9 cellular contexts compared by ENCODE assay signal in the genomic region with DNA sequence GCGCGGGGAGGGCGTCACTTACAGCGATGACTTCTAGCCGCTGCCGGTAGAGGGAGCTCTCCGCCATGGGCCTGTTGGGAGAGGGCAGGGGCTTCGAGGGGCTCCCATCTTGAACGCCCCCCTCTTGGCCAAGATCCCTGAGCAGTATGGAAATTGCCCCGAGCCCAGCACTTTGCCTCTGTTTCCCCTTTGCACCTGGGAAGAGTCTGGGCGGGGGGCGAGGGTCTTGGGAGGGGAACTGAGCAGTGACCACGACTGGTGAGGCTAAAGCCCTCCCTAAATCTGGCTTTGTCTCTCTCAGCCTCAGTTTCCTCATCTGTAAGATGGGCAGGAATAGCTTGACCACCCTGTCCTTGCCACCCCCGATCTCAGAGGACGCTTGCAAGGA. TPM values are rescaled to one million over a fixed set of nuclear protein-coding genes. Genes with fewer than 3 reads are reported as not detected.
DNase-seq lines count a peak whose midpoint lies in the region; ATAC-seq and TF ChIP-seq lines count a peak whose summit lies in the region.
"Had no signal": no experiment of that assay in that cellular context is flagged by ENCODE, and none has a peak within 500 bp of the region (broad histone marks: within the 10 kb centered on the region; RNA-seq: fewer than 3 reads in every experiment).

No MANE protein-coding gene starts in this region.

- H3K9me2 ChIP-seq in OCI-LY1 (ENCODE audit: low read depth, low read length) = no peaks in the 10 kb centered on the region

- peaks cover under 1% of the 10 kb centered on the region for H3K36me3 Mint-ChIP-seq in activated naive CD8-positive, alpha-beta T cell treated with anti-CD3 and anti-CD28 coated beads, Interleukin-2, amount 10 ng/mL, durations not matched to agents 7 days and 5 days

- TF ChIP-seq CTCF in OCI-LY1 (IDR thresholded peaks at IDR 0.05; ENCODE audit: low read length) (peak; percentile 88), mucosa of descending colon (IDR thresholded peaks at IDR 0.05) (peak; percentile 69)

- H3K4me3 Mint-ChIP-seq in activated naive CD8-positive, alpha-beta T cell treated with anti-CD3 and anti-CD28 coated beads, Interleukin-2, amount 10 ng/mL, durations not matched to agents 7 days and 5 days = no peak overlapping the region

- intact Hi-C loops in mucosa of descending colon (cut with DNase I, micrococcal nuclease) = no loop called here

- peak; percentile 42 for DNase-seq in CD1c-positive myeloid dendritic cell (ENCODE audit: extremely low spot score)
- DNase-seq in activated naive CD8-positive, alpha-beta T cell treated with anti-CD3 and anti-CD28 coated beads, Interleukin-2, amount 10 ng/mL, durations not matched to agents 7 days and 5 days = peak; percentile 72
- DNase-seq in mucosa of descending colon = peak in 1 of 3 donors; percentile 52
- no peak for DNase-seq in NCI-H345 (lab: John Stamatoyannopoulos, UW)
- no peak for DNase-seq in DMS 273 (lab: John Stamatoyannopoulos, UW; ENCODE audit: unreplicated experiment)

- H3K36me3 ChIP-seq in OCI-LY1 (ENCODE audit: insufficient read depth, low read length) (no peaks in the 10 kb centered on the region), mucosa of descending colon (ENCODE audit: low read depth) (no peaks in the 10 kb centered on the region)

- no peak overlapping the region for H3K9ac ChIP-seq in OCI-LY1 (ENCODE audit: low read length)

- H3K4me1 ChIP-seq in OCI-LY1 (ENCODE audit: insufficient read depth, low read length, severe bottlenecking) (no peaks in the 10 kb centered on the region), mucosa of descending colon (ENCODE audit: low read depth) (peaks cover 11% of the 10 kb centered on the region)

- POLR2A ChIA-PET in activated naive CD8-positive, alpha-beta T cell treated with anti-CD3 and anti-CD28 coated beads, Interleukin-2, amount 10 ng/mL, durations not matched to agents 7 days and 5 days (lab: Charles Lee) = interaction anchor here (0.7 to 1.8 kb wide), 2 partner anchors 177 to 179 kb away, joined by 3 to 5 read pairs; no protein-coding TSS in a partner anchor

- H3K79me2 ChIP-seq in OCI-LY1 (ENCODE audit: insufficient read depth, low read length) = no peaks in the 10 kb centered on the region

- H3K9me3 Mint-ChIP-seq in activated naive CD8-positive, alpha-beta T cell treated with anti-CD3 and anti-CD28 coated beads, Interleukin-2, amount 10 ng/mL, durations not matched to agents 7 days and 5 days = no peaks in the 10 kb centered on the region
- H3K9me3 Mint-ChIP-seq: stimulated activated naive CD8-positive, alpha-beta T cell treated with anti-CD3 and anti-CD28 coated beads, Interleukin-15, Interleukin-2, amounts not matched to agents 100 ng/mL and 50 ng/mL, for 24 hours had no signal

- no peaks in the 10 kb centered on the region for H4K20me1 ChIP-seq in OCI-LY1 (ENCODE audit: insufficient read depth, low read length)

- no peak overlapping the region for H2AFZ ChIP-seq in OCI-LY1 (ENCODE audit: low read length)

- ATAC-seq in activated naive CD8-positive, alpha-beta T cell treated with anti-CD3 and anti-CD28 coated beads, Interleukin-2, amount 10 ng/mL, durations not matched to agents 7 days and 5 days (ENCODE audit: low read depth) = no peak
- ATAC-seq in mucosa of descending colon = peak; percentile 28
- ATAC-seq in GM21423 (IDR thresholded peaks at IDR 0.05; ENCODE audit: unreplicated experiment) = no peak
- no peak for ATAC-seq in GM18861 (IDR thresholded peaks at IDR 0.05; ENCODE audit: unreplicated experiment)

- no peak overlapping the region for H3K27ac ChIP-seq in OCI-LY1 (ENCODE audit: low read depth, low read length, poor library complexity, severe bottlenecking)

- no peak overlapping the region for H3K4me3 ChIP-seq in OCI-LY1 (ENCODE audit: low read depth, low read length, poor library complexity, severe bottlenecking)
- no peak overlapping the region for H3K4me3 ChIP-seq in mucosa of descending colon

- H3K27ac Mint-ChIP-seq in activated naive CD8-positive, alpha-beta T cell treated with anti-CD3 and anti-CD28 coated beads, Interleukin-2, amount 10 ng/mL, durations not matched to agents 7 days and 5 days = no peak overlapping the region

- H3K4me1 Mint-ChIP-seq in activated naive CD8-positive, alpha-beta T cell treated with anti-CD3 and anti-CD28 coated beads, Interleukin-2, amount 10 ng/mL, durations not matched to agents 7 days and 5 days = peaks cover 12% of the 10 kb centered on the region

- H3K27me3 ChIP-seq in OCI-LY1 (ENCODE audit: insufficient read depth, low read length) = peaks cover 5% of the 10 kb centered on the region; the same call in 1 of the 2 replicates

- no peaks in the 10 kb centered on the region for H3K9me3 ChIP-seq in OCI-LY1 (ENCODE audit: low read length)
- H3K9me3 ChIP-seq in mucosa of descending colon = no peaks in the 10 kb centered on the region

- H3F3A ChIP-seq in OCI-LY1 (ENCODE audit: insufficient read depth, low read length) = no peaks in the 10 kb centered on the region

- peaks cover 38% of the 10 kb centered on the region for H3K27me3 Mint-ChIP-seq in activated naive CD8-positive, alpha-beta T cell treated with anti-CD3 and anti-CD28 coated beads, Interleukin-2, amount 10 ng/mL, durations not matched to agents 7 days and 5 days

- H3K4me2 ChIP-seq in OCI-LY1 (ENCODE audit: low read length) = no peak overlapping the region

RNA-seq across cellular contexts. Expression of gene PALM3, which starts 2.8 kb away (rescaled TPM):
- total RNA-seq in activated naive CD8-positive, alpha-beta T cell treated with anti-CD3 and anti-CD28 coated beads, Interleukin-2, amount 10 ng/mL, durations not matched to agents 7 days and 5 days = not detected
- 1 to 10 TPM in 2 of 3 donors, under 1 TPM in 1; 0.82 to 1.2 (median 1.0) TPM for total RNA-seq in mucosa of descending colon

RNA-seq across cellular contexts. Expression of gene MISP3, which starts 13.5 kb away (rescaled TPM):
- total RNA-seq in activated naive CD8-positive, alpha-beta T cell treated with anti-CD3 and anti-CD28 coated beads, Interleukin-2, amount 10 ng/mL, durations not matched to agents 7 days and 5 days = 1 to 10 TPM; 1.1 to 1.6 TPM
- total RNA-seq in mucosa of descending colon = 10 to 100 TPM; 13.6 to 34.2 (median 32.9) TPM

RNA-seq across cellular contexts. Expression of gene C19orf67, which starts 26.5 kb away (rescaled TPM):
- not detected for total RNA-seq in activated naive CD8-positive, alpha-beta T cell treated with anti-CD3 and anti-CD28 coated beads, Interleukin-2, amount 10 ng/mL, durations not matched to agents 7 days and 5 days
- total RNA-seq in mucosa of descending colon = under 1 TPM in 1 of 3 donors, not detected in 2; 0.27 TPM

RNA-seq across cellular contexts. Expression of gene IL27RA, which starts 27.5 kb away (rescaled TPM):
- 10 to 100 TPM; 41.6 to 43.8 TPM for total RNA-seq in activated naive CD8-positive, alpha-beta T cell treated with anti-CD3 and anti-CD28 coated beads, Interleukin-2, amount 10 ng/mL, durations not matched to agents 7 days and 5 days
- 1 to 10 TPM; 2.0 to 3.1 (median 2.6) TPM for total RNA-seq in mucosa of descending colon

RNA-seq across cellular contexts. Expression of gene RLN3, which starts 31.1 kb away (rescaled TPM):
- not detected for total RNA-seq in activated naive CD8-positive, alpha-beta T cell treated with anti-CD3 and anti-CD28 coated beads, Interleukin-2, amount 10 ng/mL, durations not matched to agents 7 days and 5 days
- not detected for total RNA-seq in mucosa of descending colon

Comparison
In these comparisons a context has a peak if more than half of its experiments do, and no peak if none do; other contexts are left out.
1. DNase-seq: peak in CD1c-positive myeloid dendritic cell (single experiment) and activated naive CD8-positive, alpha-beta T cell treated with anti-CD3 and anti-CD28 coated beads, Interleukin-2, amount 10 ng/mL, durations not matched to agents 7 days and 5 days (single experiment); none in NCI-H345 (single experiment) and DMS 273 (single experiment).
2. RNA of gene MISP3, which starts 13.5 kb away (total RNA-seq): 13.6 to 34.2 TPM in mucosa of descending colon; 1.1 to 1.6 TPM in activated naive CD8-positive, alpha-beta T cell treated with anti-CD3 and anti-CD28 coated beads, Interleukin-2, amount 10 ng/mL, durations not matched to agents 7 days and 5 days; every median in the first group is over 4 times any median in the second.